8 cellular contexts compared by ENCODE assay signal in the genomic region with DNA sequence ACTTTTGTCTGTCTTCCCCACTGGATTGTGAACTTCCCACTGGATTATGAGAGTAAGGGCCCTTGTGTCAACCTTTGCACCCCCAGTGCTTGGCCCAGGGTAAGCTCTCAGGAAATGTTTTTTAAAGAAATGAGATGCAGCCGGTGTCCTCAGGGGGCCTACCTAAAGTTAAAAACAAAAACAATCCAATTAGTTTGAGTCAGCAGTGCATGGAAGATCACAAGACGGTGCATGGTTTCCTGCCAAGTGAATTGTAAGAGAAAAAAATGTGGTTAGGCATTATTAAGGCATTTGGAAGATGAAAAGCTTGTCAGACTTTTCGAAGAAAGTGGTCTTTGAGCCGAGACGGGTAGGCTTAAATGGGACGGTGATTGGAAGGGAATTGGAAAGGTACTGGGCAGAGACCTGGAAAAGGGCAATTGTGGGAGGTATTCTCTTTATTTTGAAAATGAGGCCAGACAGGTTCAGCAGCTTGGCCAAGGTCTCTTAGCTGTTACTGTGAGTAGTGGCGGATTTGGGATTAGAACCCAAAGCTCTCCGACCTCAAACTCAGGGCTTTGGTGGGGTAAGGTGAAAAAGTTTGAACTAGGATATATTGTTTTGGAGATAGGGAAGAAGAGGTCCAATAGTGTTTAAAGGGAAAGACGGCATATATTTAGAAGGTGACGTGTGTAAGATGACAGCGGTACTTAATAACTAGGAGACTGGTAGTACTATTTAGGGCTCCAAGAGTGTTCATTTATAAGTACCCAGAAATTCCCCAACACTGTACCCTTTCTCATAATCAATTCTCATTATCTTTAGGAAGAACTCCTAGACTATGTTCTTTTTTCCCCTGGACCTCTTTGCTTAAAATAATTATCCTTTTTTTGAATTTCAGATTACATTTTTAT. TPM values are rescaled to one million over a fixed set of nuclear protein-coding genes. Genes with fewer than 3 reads are reported as not detected.
A peak's percentile ranks its signal among the peaks of the same experiment; 100 is the strongest.
DNase-seq lines count a peak whose midpoint lies in the region; ATAC-seq and TF ChIP-seq lines count a peak whose summit lies in the region.

No MANE protein-coding gene starts in this region.

- H3K9me3 Mint-ChIP-seq in IgD-negative memory B cell, result no peaks in the 10 kb centered on the region
- peaks cover 0 to 3% of the 10 kb centered on the region in 2 donors for H3K9me3 Mint-ChIP-seq in activated T-cell treated with anti-CD3 and anti-CD28 coated beads, Interleukin-2, amount 50 U/mL, for 72 hours

- no peak for TF ChIP-seq CTCF in foreskin keratinocyte (conservative IDR thresholded peaks at IDR 0.05)

- H3K9me3 ChIP-seq in neuron (ENCODE audit: low read length), result no peaks in the 10 kb centered on the region

- H2AFZ ChIP-seq in neuron (ENCODE audit: low read depth, low read length), result no peak overlapping the region

- ATAC-seq in GM21390 (IDR thresholded peaks at IDR 0.05; ENCODE audit: unreplicated experiment) (peak; percentile 21), foreskin keratinocyte (peak; percentile 64), HG03025 (IDR thresholded peaks at IDR 0.05; ENCODE audit: low FRiP score, unreplicated experiment) (no peak), HG03039 (IDR thresholded peaks at IDR 0.05; ENCODE audit: unreplicated experiment) (no peak)
- ATAC-seq in activated T-cell treated with anti-CD3 and anti-CD28 coated beads, Interleukin-2, amount 50 U/mL, for 72 hours (replicated peaks in 1 of 2), result peak in 1 of 2 donors; percentile 44

- H3K36me3 Mint-ChIP-seq in IgD-negative memory B cell, result peaks cover 4% of the 10 kb centered on the region
- H3K36me3 Mint-ChIP-seq in activated T-cell treated with anti-CD3 and anti-CD28 coated beads, Interleukin-2, amount 50 U/mL, for 72 hours (ENCODE audit: insufficient read depth in 2 of 2), result peaks cover 6 to 8% of the 10 kb centered on the region in 2 donors

- peaks cover 20% of the 10 kb centered on the region for H3K4me1 ChIP-seq in foreskin keratinocyte
- H3K4me1 ChIP-seq in neuron (ENCODE audit: insufficient read depth, low read length), result peaks cover 13% of the 10 kb centered on the region

- DNase-seq in COLO829 (ENCODE audit: low spot score), result peak; percentile 66
- DNase-seq in activated T-cell treated with anti-CD3 and anti-CD28 coated beads, Interleukin-2, amount 50 U/mL, for 72 hours, result peak; percentile 6 to 21
- peak; percentile 44 to 73 for DNase-seq in foreskin keratinocyte

- peak overlapping the region; percentile 39 for H3K27ac ChIP-seq in foreskin keratinocyte

- no peaks in the 10 kb centered on the region for H3K27me3 ChIP-seq in foreskin keratinocyte
- no peaks in the 10 kb centered on the region for H3K27me3 ChIP-seq in neuron (ENCODE audit: insufficient read depth, low read length)

- peak overlapping the region; percentile 76 for H3K4me3 ChIP-seq in neuron (ENCODE audit: low read length)

- no peaks in the 10 kb centered on the region for H3K27me3 Mint-ChIP-seq in IgD-negative memory B cell
- no peaks in the 10 kb centered on the region for H3K27me3 Mint-ChIP-seq in activated T-cell treated with anti-CD3 and anti-CD28 coated beads, Interleukin-2, amount 50 U/mL, for 72 hours (ENCODE audit: low read depth)

- peaks cover 26 to 44% (median 29%) of the 10 kb centered on the region in 3 donors for H3K4me1 Mint-ChIP-seq in IgD-negative memory B cell
- H3K4me1 Mint-ChIP-seq in activated T-cell treated with anti-CD3 and anti-CD28 coated beads, Interleukin-2, amount 50 U/mL, for 72 hours (ENCODE audit: low read depth), result peaks cover 57% of the 10 kb centered on the region

- peak overlapping the region; percentile 97 to 98 (median 97) for H3K27ac Mint-ChIP-seq in IgD-negative memory B cell
- H3K27ac Mint-ChIP-seq in activated T-cell treated with anti-CD3 and anti-CD28 coated beads, Interleukin-2, amount 50 U/mL, for 72 hours, result peak overlapping the region; percentile 92

- H3K4me3 Mint-ChIP-seq in IgD-negative memory B cell, result peak overlapping the region; percentile 86 to 98 (median 96)
- H3K4me3 Mint-ChIP-seq in activated T-cell treated with anti-CD3 and anti-CD28 coated beads, Interleukin-2, amount 50 U/mL, for 72 hours, result peak overlapping the region; percentile 83 to 97

- H3K36me3 ChIP-seq in neuron (ENCODE audit: insufficient read depth, low read length), result peaks cover 13% of the 10 kb centered on the region

RNA-seq across cellular contexts. Expression of a gene that starts 1.2 kb away (rescaled TPM):
- polyA plus RNA-seq in IgD-negative memory B cell, result 157 TPM
- 10 to 100 TPM; 27.6 to 28.9 TPM for total RNA-seq in activated T-cell treated with anti-CD3 and anti-CD28 coated beads, Interleukin-2, amount 50 U/mL, for 72 hours
- total RNA-seq in foreskin keratinocyte, result 11.1 and 16.8 TPM in 2 replicates
- 24.7 and 30.0 TPM in 2 replicates for polyA plus RNA-seq in foreskin keratinocyte

Comparison
In these comparisons a context has a peak if more than half of its experiments do, and no peak if none do; other contexts are left out.
1. DNase-seq: peak in every context shown above with its lines; median percentile 66 in COLO829; 58 in foreskin keratinocyte; 14 in activated T-cell treated with anti-CD3 and anti-CD28 coated beads, Interleukin-2, amount 50 U/mL, for 72 hours.
2. ATAC-seq: peak in GM21390 (single experiment) and foreskin keratinocyte (single experiment); none in HG03025 (single experiment) and HG03039 (single experiment).